Comparison of ENCODE assay signal across 8 cellular contexts in the genomic region with DNA sequence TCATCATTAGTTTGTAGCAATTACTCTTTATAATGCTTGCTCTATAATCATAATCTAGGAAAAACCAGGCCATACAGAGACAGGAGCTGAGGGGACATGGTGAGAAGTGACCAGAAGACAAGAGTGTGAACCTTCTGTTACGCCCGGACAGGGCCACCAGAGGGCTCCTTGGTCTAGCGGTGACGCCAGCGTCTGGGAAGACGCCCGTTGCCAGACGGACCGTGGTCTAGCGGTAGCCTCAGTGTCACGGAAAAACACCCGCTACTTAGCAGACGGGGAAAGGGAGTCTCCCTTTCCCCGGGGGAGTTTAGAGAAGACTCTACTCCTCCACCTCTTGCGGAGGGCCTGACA. TPM values are rescaled to one million over a fixed set of nuclear protein-coding genes. Genes with fewer than 3 reads are reported as not detected.
DNase-seq lines count a peak whose midpoint lies in the region; ATAC-seq and TF ChIP-seq lines count a peak whose summit lies in the region.
"Not testable (repeated sequence)": the region's sequence is repeated elsewhere in the genome, so short reads cannot be mapped to it uniquely, and the experiment has no call there.

No MANE protein-coding gene starts in this region.

- not testable (repeated sequence) for TF ChIP-seq POLR2A in stomach (IDR thresholded peaks at IDR 0.05)

- H3K4me1 ChIP-seq in CD8-positive, alpha-beta T cell (ENCODE audit: insufficient read depth, low read length), result not testable (repeated sequence)
- peaks cover 13 to 36% (median 28%) of the 10 kb centered on the region in 4 donors for H3K4me1 ChIP-seq in stomach

- H3K9me3 Mint-ChIP-seq in CD8-positive, alpha-beta T cell; HFFc6; naive thymus-derived CD8-positive, alpha-beta T cell: not testable (repeated sequence)

- not testable (repeated sequence) for H3K27me3 ChIP-seq in CD8-positive, alpha-beta T cell (ENCODE audit: insufficient read depth, low read length); stomach

- TF ChIP-seq EP300 in stomach (IDR thresholded peaks at IDR 0.05), result not testable (repeated sequence)

- CTCF ChIA-PET in CD8-positive, alpha-beta T cell (lab: Charles Lee), result interaction anchor here (0.6 to 3.6 kb wide), 5 partner anchors 9 to 136 kb away, joined by 3 to 20 read pairs (median 3); a partner anchor contains a TSS

- peak overlapping the region; percentile 54 for H3K4me3 Mint-ChIP-seq in CD8-positive, alpha-beta T cell
- H3K4me3 Mint-ChIP-seq in HFFc6, result not testable (repeated sequence)
- H3K4me3 Mint-ChIP-seq in naive thymus-derived CD8-positive, alpha-beta T cell, result peak overlapping the region; percentile 49 to 80 (median 64)

- not testable (repeated sequence) for H3K27ac ChIP-seq in CD8-positive, alpha-beta T cell (ENCODE audit: low read depth, low read length)
- peak overlapping the region in 2 of 5 donors; percentile 24 to 66 for H3K27ac ChIP-seq in stomach

- not testable (repeated sequence) for ATAC-seq in CD8-positive, alpha-beta T cell; naive thymus-derived CD8-positive, alpha-beta T cell

- peak in 1 of 7 experiments; percentile 35 for DNase-seq in CD8-positive, alpha-beta T cell
- DNase-seq in HFFc6 (peak; percentile 60), NCI-H2227 (lab: John Stamatoyannopoulos, UW; ENCODE audit: unreplicated experiment) (peak; percentile 61), T1000 (lab: John Stamatoyannopoulos, UW) (peak; percentile 36), anterior cingulate cortex (lab: John Stamatoyannopoulos, UW) (peak in 31 of 58 donors; percentile 9 to 74 (median 44)), glomerular visceral epithelial cell (ENCODE audit: extremely low spot score) (peak; percentile 63), stomach (peak; percentile 81)
- peak in 2 of 10 donors; percentile 16 to 74 for DNase-seq in naive thymus-derived CD8-positive, alpha-beta T cell

- not testable (repeated sequence) for H3K36me3 ChIP-seq in CD8-positive, alpha-beta T cell (ENCODE audit: insufficient read depth, low read length); stomach

- H3K4me1 Mint-ChIP-seq in CD8-positive, alpha-beta T cell (ENCODE audit: low read depth), result peaks cover 25% of the 10 kb centered on the region
- H3K4me1 Mint-ChIP-seq in HFFc6 (ENCODE audit: low read depth), result peaks cover 11% of the 10 kb centered on the region
- peaks cover 13 to 37% (median 26%) of the 10 kb centered on the region in 4 donors for H3K4me1 Mint-ChIP-seq in naive thymus-derived CD8-positive, alpha-beta T cell

- H3K9me3 ChIP-seq in CD8-positive, alpha-beta T cell (ENCODE audit: low read length); stomach: not testable (repeated sequence)

- H3K4me3 ChIP-seq in CD8-positive, alpha-beta T cell (ENCODE audit: low read depth, low read length); stomach: not testable (repeated sequence)

- TF ChIP-seq CTCF in CD8-positive, alpha-beta T cell (IDR thresholded peaks at IDR 0.05), result not testable (repeated sequence)
- TF ChIP-seq CTCF in HFFc6 (IDR thresholded peaks at IDR 0.05), result peak; percentile 69
- TF ChIP-seq CTCF in stomach (IDR thresholded peaks at IDR 0.05), result peak in 5 of 7 experiments; percentile 14 to 64 (median 50)

- intact Hi-C loops in CD8-positive, alpha-beta T cell (cut with DNase I, micrococcal nuclease), result loop anchor here in 1 of 2 experiments (1.0 kb wide), 1 partner anchor 136 kb away; no protein-coding TSS in a partner anchor
- intact Hi-C loops in stomach (cut with DNase I; ENCODE audit: low total_unique reads), result loop anchor here (10.0 kb wide), 1 partner anchor 131 kb away; a partner anchor contains a TSS

- H3K27me3 Mint-ChIP-seq in CD8-positive, alpha-beta T cell (ENCODE audit: low read depth); naive thymus-derived CD8-positive, alpha-beta T cell: not testable (repeated sequence)
- H3K27me3 Mint-ChIP-seq in HFFc6 (ENCODE audit: insufficient read depth), result peaks cover 13% of the 10 kb centered on the region

- 0 to 10% (median 6%) methylated on average over 12 to 15 of the region's 15 CpGs for WGBS in stomach, 5 donors

- not testable (repeated sequence) for H3K36me3 Mint-ChIP-seq in CD8-positive, alpha-beta T cell; HFFc6 (ENCODE audit: low read depth); naive thymus-derived CD8-positive, alpha-beta T cell

- H3K27ac Mint-ChIP-seq in CD8-positive, alpha-beta T cell, result not testable (repeated sequence)
- H3K27ac Mint-ChIP-seq in HFFc6, result peak overlapping the region; percentile 17; the same call in 1 of the 2 replicates
- H3K27ac Mint-ChIP-seq in naive thymus-derived CD8-positive, alpha-beta T cell, result peak overlapping the region in 5 of 10 donors; percentile 46 to 78 (median 60)

- POLR2A ChIA-PET in CD8-positive, alpha-beta T cell (lab: Charles Lee), result interaction anchor here (0.6 kb wide), 1 partner anchor 81 kb away, joined by 3 read pairs; no protein-coding TSS in a partner anchor
- POLR2A ChIA-PET in naive thymus-derived CD8-positive, alpha-beta T cell (lab: Charles Lee), result not testable (repeated sequence)

RNA-seq across cellular contexts. Expression of a gene that starts 12.0 kb away (rescaled TPM):
- 1 to 10 TPM; 4.3 to 4.8 TPM for total RNA-seq in CD8-positive, alpha-beta T cell
- 10 to 100 TPM; 19.9 to 25.2 (median 21.1) TPM for total RNA-seq in HFFc6 (2021; fragmentation: NEBNext Ultra II Directional; extraction: Animal tissue kit (Norgen Biotek cat#: 25700))
- total RNA-seq in naive thymus-derived CD8-positive, alpha-beta T cell, result 10 to 100 TPM; 13.2 to 13.4 TPM
- polyA plus RNA-seq in naive thymus-derived CD8-positive, alpha-beta T cell, result 1 to 10 TPM; 1.0 to 2.1 (median 1.5) TPM
- 10 to 100 TPM in 2 of 5 donors, 1 to 10 TPM in 3; 3.0 to 29.5 (median 9.5) TPM for total RNA-seq in stomach
- polyA plus RNA-seq in stomach, result 1 to 10 TPM; 4.8 to 5.7 (median 5.0) TPM

RNA-seq across cellular contexts. Expression of a gene that starts 52.6 kb away (rescaled TPM):
- total RNA-seq in CD8-positive, alpha-beta T cell, result 10 to 100 TPM; 44.7 to 46.6 TPM
- total RNA-seq in HFFc6 (2021; fragmentation: NEBNext Ultra II Directional; extraction: Animal tissue kit (Norgen Biotek cat#: 25700)), result 10 to 100 TPM; 31.9 to 36.1 (median 34.8) TPM
- 100 to 1,000 TPM; 125 to 132 TPM for total RNA-seq in naive thymus-derived CD8-positive, alpha-beta T cell
- polyA plus RNA-seq in naive thymus-derived CD8-positive, alpha-beta T cell, result 10 to 100 TPM; 26.8 to 45.8 (median 39.7) TPM
- total RNA-seq in stomach, result 100 to 1,000 TPM in 1 of 5 donors, 10 to 100 TPM in 4; 56.0 to 117 (median 74.2) TPM
- 10 to 100 TPM in 2 of 3 donors, 1 to 10 TPM in 1; 8.1 to 14.2 (median 14.1) TPM for polyA plus RNA-seq in stomach

RNA-seq across cellular contexts. Expression of a gene that starts 56.8 kb away (rescaled TPM):
- not detected for total RNA-seq in CD8-positive, alpha-beta T cell
- under 1 TPM in 3 of 6 experiments, not detected in 3; 0.07 to 0.34 (median 0.09) TPM for total RNA-seq in HFFc6 (2021; fragmentation: NEBNext Ultra II Directional; extraction: Animal tissue kit (Norgen Biotek cat#: 25700))
- total RNA-seq in naive thymus-derived CD8-positive, alpha-beta T cell, result 1 to 10 TPM; 1.2 to 2.2 TPM
- polyA plus RNA-seq in naive thymus-derived CD8-positive, alpha-beta T cell, result under 1 TPM in 1 of 3 donors, not detected in 2; 0.15 TPM
- 10 to 100 TPM in 1 of 5 donors, 1 to 10 TPM in 1, not detected in 3; 2.3 to 18.2 TPM for total RNA-seq in stomach
- 1 to 10 TPM; 2.4 to 5.2 (median 3.9) TPM for polyA plus RNA-seq in stomach
